15 cellular contexts compared by ENCODE assay signal in genomic region chr5:68849103-68849502, GRCh38.
DNase-seq lines count a peak whose midpoint lies in the region; ATAC-seq and TF ChIP-seq lines count a peak whose summit lies in the region.
"Had no signal": no experiment of that assay in that cellular context is flagged by ENCODE, and none has a peak within 500 bp of the region (broad histone marks: within the 10 kb centered on the region; RNA-seq: fewer than 3 reads in every experiment).

No MANE protein-coding gene starts in this region.

- H3K79me2 ChIP-seq in PC-3 (ENCODE audit: low read length) (no peaks in the 10 kb centered on the region), smooth muscle cell (ENCODE audit: low read depth) (no peaks in the 10 kb centered on the region)

- DNase-seq in PC-3 (peak; percentile 61), mesothelial cell of epicardium (ENCODE audit: low spot score in 2 of 2, unreplicated experiment in 2 of 2) (no peak), smooth muscle cell (lab: John Stamatoyannopoulos, UW; ENCODE audit: unreplicated experiment) (no peak), brain microvascular endothelial cell (no peak)
- DNase-seq: C1 segment of cervical spinal cord; Calu3; CD4-positive, alpha-beta memory T cell; COR-L47; DMS53; DMS79 treated with DMSO at 0.1 percent for 48 hours; H9 had no signal

- no peaks in the 10 kb centered on the region for H3K36me3 Mint-ChIP-seq in mesothelial cell of epicardium
- H3K36me3 Mint-ChIP-seq: CD4-positive, alpha-beta memory T cell had no signal

- CTCF ChIA-PET in PC-3 (lab: Charles Lee) = no interaction called here

- H3K4me1 Mint-ChIP-seq in mesothelial cell of epicardium = peaks cover 14% of the 10 kb centered on the region
- H3K4me1 Mint-ChIP-seq: CD4-positive, alpha-beta memory T cell had no signal

- H3K9ac ChIP-seq in PC-3 (ENCODE audit: low read length) = no peak overlapping the region
- no peak overlapping the region for H3K9ac ChIP-seq in smooth muscle cell (ENCODE audit: low read depth)

- intact Hi-C loops in PC-3 (cut with micrococcal nuclease) = no loop called here

- peak overlapping the region; percentile 90 for H3K27ac Mint-ChIP-seq in mesothelial cell of epicardium
- H3K27ac Mint-ChIP-seq: CD4-positive, alpha-beta memory T cell; GM23338; H9 had no signal

- H2AFZ ChIP-seq in PC-3 (ENCODE audit: low read length) (no peak overlapping the region), smooth muscle cell (ENCODE audit: low read depth) (no peak overlapping the region)
- H2AFZ ChIP-seq: GM23338 had no signal

- H3K4me2 ChIP-seq in PC-3 (ENCODE audit: low read length) = 0 out of 2 replicates have a peak overlapping the region, but pooled peaks have one; percentile 8
- peak overlapping the region; percentile 2 for H3K4me2 ChIP-seq in smooth muscle cell
- H3K4me2 ChIP-seq: GM23338 had no signal

- H3K4me1 ChIP-seq in PC-3 (ENCODE audit: insufficient read depth, low read length) (peaks cover 35% of the 10 kb centered on the region), smooth muscle cell (ENCODE audit: low read depth) (peaks cover 5% of the 10 kb centered on the region)

- no peaks in the 10 kb centered on the region for H3K27me3 ChIP-seq in PC-3 (ENCODE audit: low read length)
- H3K27me3 ChIP-seq in smooth muscle cell (ENCODE audit: low read depth) = no peaks in the 10 kb centered on the region
- no peaks in the 10 kb centered on the region for H3K27me3 ChIP-seq in brain microvascular endothelial cell (replicated peaks)

- no peaks in the 10 kb centered on the region for H3K27me3 Mint-ChIP-seq in mesothelial cell of epicardium (ENCODE audit: low read depth)

- H3K9me3 ChIP-seq in PC-3 (ENCODE audit: low read length) (no peaks in the 10 kb centered on the region), smooth muscle cell (replicated peaks; ENCODE audit: low read depth) (no peaks in the 10 kb centered on the region)

- H4K20me1 ChIP-seq in PC-3 (ENCODE audit: low read length) = no peaks in the 10 kb centered on the region
- no peaks in the 10 kb centered on the region for H4K20me1 ChIP-seq in smooth muscle cell (ENCODE audit: low read depth)

- H3K9me3 Mint-ChIP-seq in mesothelial cell of epicardium = peaks cover 13% of the 10 kb centered on the region
- H3K9me3 Mint-ChIP-seq: GM23338, H9 had no signal

- H3K4me3 Mint-ChIP-seq in mesothelial cell of epicardium = no peak overlapping the region
- H3K4me3 Mint-ChIP-seq: CD4-positive, alpha-beta memory T cell; GM23338; H9 had no signal

- ATAC-seq in PC-3 (peak; percentile 53), GM18873 (IDR thresholded peaks at IDR 0.05; ENCODE audit: low FRiP score, unreplicated experiment) (no peak), HG02884 (IDR thresholded peaks at IDR 0.05; ENCODE audit: unreplicated experiment) (no peak)
- ATAC-seq: GM23338, HCT116 had no signal

- H3K27ac ChIP-seq in PC-3 (ENCODE audit: low read length) = peak overlapping the region; percentile 44
- peak overlapping the region; percentile 76 for H3K27ac ChIP-seq in smooth muscle cell (ENCODE audit: low read depth)
- no peak overlapping the region for H3K27ac ChIP-seq in brain microvascular endothelial cell

- no TSS peak for BruUV-seq in PC-3 (replicated peaks; lab: Mats Ljungman, UMichigan)

- H3K4me3 ChIP-seq in PC-3 (ENCODE audit: low read length) = no peak overlapping the region
- no peak overlapping the region for H3K4me3 ChIP-seq in smooth muscle cell
- H3K4me3 ChIP-seq in brain microvascular endothelial cell (ENCODE audit: low read depth, low read length) = no peak overlapping the region
- H3K4me3 ChIP-seq: GM23338 had no signal

- H3K9me2 ChIP-seq in PC-3 (replicated peaks; ENCODE audit: low read length) = no peaks in the 10 kb centered on the region

- TF ChIP-seq CTCF in PC-3 (conservative IDR thresholded peaks at IDR 0.05; ENCODE audit: low read depth, low read length) = no peak
- TF ChIP-seq CTCF in mesothelial cell of epicardium (IDR thresholded peaks at IDR 0.05; ENCODE audit: unreplicated experiment) = no peak
- no peak for TF ChIP-seq CTCF in smooth muscle cell (IDR thresholded peaks at IDR 0.05; ENCODE audit: borderline replicate concordance, insufficient read depth, poor library complexity, severe bottlenecking)
- no peak for TF ChIP-seq CTCF in brain microvascular endothelial cell (IDR thresholded peaks at IDR 0.05; ENCODE audit: low read depth, low read length, missing control alignments)

- in situ Hi-C loops in brain microvascular endothelial cell (cut with HindIII; ENCODE audit: low pct_ligation_motif_present, low sequenced_read_pairs) = no loop called here

- H3K36me3 ChIP-seq in PC-3 (ENCODE audit: low read depth, low read length) = no peaks in the 10 kb centered on the region
- no peaks in the 10 kb centered on the region for H3K36me3 ChIP-seq in smooth muscle cell (ENCODE audit: low read depth)
- no peaks in the 10 kb centered on the region for H3K36me3 ChIP-seq in brain microvascular endothelial cell (replicated peaks)

- peaks cover 3% of the 10 kb centered on the region for H3F3A ChIP-seq in PC-3 (ENCODE audit: low read length, unreplicated experiment)
- no peaks in the 10 kb centered on the region for H3F3A ChIP-seq in smooth muscle cell (ENCODE audit: low read depth)

- POLR2A ChIA-PET in PC-3 (lab: Charles Lee; ENCODE audit: unreplicated experiment) = no interaction called here
